In the genomic region with DNA sequence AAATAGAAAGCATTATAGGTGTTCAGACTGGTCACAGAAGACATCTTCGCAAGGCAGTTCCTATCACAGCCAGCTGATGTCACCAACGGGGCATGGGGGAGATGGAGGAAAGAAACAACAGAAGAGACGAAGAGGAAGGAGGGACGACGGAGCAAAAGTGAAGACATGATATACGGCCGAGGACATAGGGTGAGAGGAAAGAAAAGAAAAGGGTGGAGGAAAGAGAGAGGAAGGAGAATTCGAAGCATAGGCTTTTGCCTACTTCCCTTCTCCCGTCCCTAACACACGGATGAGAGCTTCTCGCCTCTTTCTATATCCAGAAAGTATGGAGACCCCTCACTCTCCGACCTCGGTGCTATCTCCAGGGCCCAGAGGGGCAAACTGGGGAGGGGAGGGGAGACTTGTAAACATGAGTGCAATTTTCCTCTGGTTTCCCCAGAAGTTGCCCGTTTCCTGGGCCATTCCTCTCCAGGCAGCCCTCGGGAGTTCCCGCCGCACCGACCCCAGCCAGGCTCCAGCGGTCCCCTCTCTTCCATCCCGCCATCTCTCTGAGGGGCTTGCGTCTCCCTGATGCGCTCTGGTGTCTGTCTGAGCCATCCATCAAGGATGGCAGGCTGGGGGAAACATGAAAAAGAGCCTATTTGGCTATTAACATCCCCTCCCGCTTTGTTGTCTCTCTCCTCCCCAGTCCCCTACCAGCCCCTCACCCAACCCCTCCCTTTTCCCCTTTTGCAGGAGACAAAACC, we compare ENCODE assay signal across 8 cellular contexts. TPM values are rescaled to one million over a fixed set of nuclear protein-coding genes. Genes with fewer than 3 reads are reported as not detected.
A peak's percentile ranks its signal among the peaks of the same experiment; 100 is the strongest.
DNase-seq lines count a peak whose midpoint lies in the region; ATAC-seq and TF ChIP-seq lines count a peak whose summit lies in the region.

No MANE protein-coding gene starts in this region.

- peaks cover 12% of the 10 kb centered on the region for H3K4me1 ChIP-seq in CD4-positive, CD25-positive, alpha-beta regulatory T cell (ENCODE audit: control insufficient read depth, insufficient read depth, low read length, poor library complexity, severe bottlenecking)
- H3K4me1 ChIP-seq in heart right ventricle = peaks cover 0 to 13% (median 10%) of the 10 kb centered on the region in 9 donors

- H3K4me1 Mint-ChIP-seq in CD4-positive, CD25-positive, alpha-beta regulatory T cell = peaks cover 0 to 16% (median 8%) of the 10 kb centered on the region in 4 donors

- H3K9me3 Mint-ChIP-seq in CD4-positive, CD25-positive, alpha-beta regulatory T cell = peaks cover 0 to 1% (median 0%) of the 10 kb centered on the region in 7 donors

- intact Hi-C loops in heart right ventricle (cut with DNase I) = loop anchor here in 3 of 10 donors (2.0 to 10.0 kb wide), 3 partner anchors 33 to 167 kb away; a partner anchor contains a TSS

- no peaks in the 10 kb centered on the region for H3K36me3 Mint-ChIP-seq in CD4-positive, CD25-positive, alpha-beta regulatory T cell

- WGBS in heart right ventricle, 2 donors = 4 to 10% methylated on average over 23 of the region's 23 CpGs

- no peak overlapping the region for H3K27ac Mint-ChIP-seq in CD4-positive, CD25-positive, alpha-beta regulatory T cell

- peak overlapping the region; percentile 81 to 87 (median 83) for H3K4me3 Mint-ChIP-seq in CD4-positive, CD25-positive, alpha-beta regulatory T cell

- peaks cover 28% of the 10 kb centered on the region for H3K27me3 ChIP-seq in CD4-positive, CD25-positive, alpha-beta regulatory T cell (ENCODE audit: control insufficient read depth, insufficient read depth, low read length)
- H3K27me3 ChIP-seq in heart right ventricle = peaks cover 0 to 66% (median 59%) of the 10 kb centered on the region in 7 donors

- H3K27ac ChIP-seq in CD4-positive, CD25-positive, alpha-beta regulatory T cell (ENCODE audit: insufficient read depth, low read length, poor library complexity, severe bottlenecking) = no peak overlapping the region
- H3K27ac ChIP-seq in heart right ventricle = no peak overlapping the region

- peak in 5 of 9 donors; percentile 4 to 52 (median 33) for TF ChIP-seq CTCF in heart right ventricle (IDR thresholded peaks at IDR 0.05)

- no peaks in the 10 kb centered on the region for H3K9me3 ChIP-seq in CD4-positive, CD25-positive, alpha-beta regulatory T cell (ENCODE audit: control insufficient read depth in 2 of 2, low read length in 2 of 2)
- no peaks in the 10 kb centered on the region for H3K9me3 ChIP-seq in heart right ventricle

- no peaks in the 10 kb centered on the region for H3K36me3 ChIP-seq in CD4-positive, CD25-positive, alpha-beta regulatory T cell (ENCODE audit: control insufficient read depth, insufficient read depth, low read length)
- H3K36me3 ChIP-seq in heart right ventricle = no peaks in the 10 kb centered on the region

- H3K4me3 ChIP-seq in CD4-positive, CD25-positive, alpha-beta regulatory T cell (ENCODE audit: low read depth, low read length) = peak overlapping the region; percentile 75
- H3K4me3 ChIP-seq in heart right ventricle (peak overlapping the region in 9 of 10 donors; percentile 23 to 52 (median 42)), skeletal muscle cell (ENCODE audit: low read depth, low read length) (peak overlapping the region; percentile 46)

- peaks cover 82% of the 10 kb centered on the region for H3K27me3 Mint-ChIP-seq in CD4-positive, CD25-positive, alpha-beta regulatory T cell

- ATAC-seq in CD4-positive, CD25-positive, alpha-beta regulatory T cell (ENCODE audit: low read depth in 2 of 2) = peak; percentile 61 to 66
- ATAC-seq in heart right ventricle (peak in 5 of 8 donors; percentile 25 to 62 (median 44)), HG03342 (IDR thresholded peaks at IDR 0.05; ENCODE audit: unreplicated experiment) (no peak), GM18873 (IDR thresholded peaks at IDR 0.05; ENCODE audit: low FRiP score, unreplicated experiment) (no peak)

- DNase-seq in CD4-positive, CD25-positive, alpha-beta regulatory T cell = peak; percentile 12 to 78 (median 35)
- DNase-seq in HPDE6-E6E7 (ENCODE audit: extremely low spot score) (peak; percentile 67), NOMO-1 treated with DMSO at 0.1 percent for 48 hours (lab: John Stamatoyannopoulos, UW; ENCODE audit: unreplicated experiment) (peak; percentile 77), heart right ventricle (no peak), skeletal muscle cell (ENCODE audit: low read depth) (no peak)
- peak; percentile 52 to 64 for DNase-seq in activated T-cell treated with anti-CD3 and anti-CD28 coated beads, Interleukin-2, amount 50 U/mL, for 48 hours

RNA-seq across cellular contexts. Expression of a gene that starts 26.0 kb away (rescaled TPM):
- total RNA-seq in CD4-positive, CD25-positive, alpha-beta regulatory T cell = 0.59 TPM
- 1 to 10 TPM in 3 of 4 donors, under 1 TPM in 1; 0.55 to 4.1 (median 2.6) TPM for polyA plus RNA-seq in CD4-positive, CD25-positive, alpha-beta regulatory T cell
- total RNA-seq in heart right ventricle = 10 to 100 TPM; 45.3 to 67.3 (median 60.7) TPM
- 10 to 100 TPM; 17.5 to 54.1 TPM for polyA plus RNA-seq in heart right ventricle

RNA-seq across cellular contexts. Expression of a gene that starts 36.6 kb away (rescaled TPM):
- 41.0 TPM for total RNA-seq in CD4-positive, CD25-positive, alpha-beta regulatory T cell
- polyA plus RNA-seq in CD4-positive, CD25-positive, alpha-beta regulatory T cell = 1 to 10 TPM; 6.7 to 9.9 (median 7.3) TPM
- 1,000 to 10,000 TPM in 1 of 10 donors, 100 to 1,000 TPM in 9; 443 to 1,033 (median 704) TPM for total RNA-seq in heart right ventricle
- 100 to 1,000 TPM; 108 to 251 TPM for polyA plus RNA-seq in heart right ventricle

RNA-seq across cellular contexts. Expression of a gene that starts 40.7 kb away (rescaled TPM):
- total RNA-seq in CD4-positive, CD25-positive, alpha-beta regulatory T cell = 256 TPM
- polyA plus RNA-seq in CD4-positive, CD25-positive, alpha-beta regulatory T cell = 10 to 100 TPM; 68.9 to 83.4 (median 71.4) TPM
- total RNA-seq in heart right ventricle = 10 to 100 TPM; 44.0 to 71.2 (median 62.3) TPM
- polyA plus RNA-seq in heart right ventricle = 100 to 1,000 TPM in 1 of 2 donors, 10 to 100 TPM in 1; 69.9 to 143 TPM

RNA-seq across cellular contexts. Expression of a gene that starts 53.9 kb away (rescaled TPM):
- not detected for total RNA-seq in CD4-positive, CD25-positive, alpha-beta regulatory T cell
- polyA plus RNA-seq in CD4-positive, CD25-positive, alpha-beta regulatory T cell = under 1 TPM in 2 of 4 donors, not detected in 2; 0.19 to 0.36 TPM
- total RNA-seq in heart right ventricle = not detected
- polyA plus RNA-seq in heart right ventricle = not detected

Comparison
In these comparisons a context has a peak if more than half of its experiments do, and no peak if none do; other contexts are left out.
1. ATAC-seq: peak in CD4-positive, CD25-positive, alpha-beta regulatory T cell (2 of 2) and heart right ventricle (5 of 8); none in HG03342 (single experiment) and GM18873 (single experiment).
2. DNase-seq: peak in CD4-positive, CD25-positive, alpha-beta regulatory T cell (3 of 3), HPDE6-E6E7 (single experiment), NOMO-1 treated with DMSO at 0.1 percent for 48 hours (single experiment) and activated T-cell treated with anti-CD3 and anti-CD28 coated beads, Interleukin-2, amount 50 U/mL, for 48 hours (2 of 2); none in heart right ventricle (0 of 2) and skeletal muscle cell (single experiment).
3. RNA of a gene that starts 26.0 kb away (total RNA-seq): 45.3 to 67.3 TPM in heart right ventricle; 0.59 TPM in CD4-positive, CD25-positive, alpha-beta regulatory T cell (single experiment); every median in the first group is over 10 times any median in the second.
4. RNA of a gene that starts 36.6 kb away (total RNA-seq): 443 to 1,033 TPM in heart right ventricle; 41.0 TPM in CD4-positive, CD25-positive, alpha-beta regulatory T cell (single experiment); every median in the first group is over 10 times any median in the second.
5. Peak in every context shown above with its lines, with median percentiles within 50 percentile points of each other: H3K4me3 ChIP-seq.